11 cellular contexts compared by ENCODE assay signal in the genomic region with DNA sequence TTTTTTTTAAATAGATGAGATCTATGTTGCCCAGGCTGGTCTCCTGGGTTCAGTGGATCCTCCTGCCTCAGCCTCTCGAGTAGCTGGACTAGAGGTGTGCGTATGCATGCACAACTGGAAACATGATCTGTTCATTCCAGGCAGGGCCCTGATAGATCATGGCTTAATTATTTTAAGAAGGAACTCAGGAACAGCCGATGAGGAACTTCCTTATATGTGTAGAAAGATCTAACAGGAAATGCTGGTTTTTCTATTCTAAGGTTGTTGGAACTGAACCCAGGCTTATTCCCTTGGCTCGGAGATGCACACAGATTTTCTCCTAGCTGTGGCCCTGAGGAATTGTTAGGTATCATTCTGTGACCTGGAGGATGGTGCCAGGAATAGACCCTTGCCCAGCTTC. TPM values are rescaled to one million over a fixed set of nuclear protein-coding genes. Genes with fewer than 3 reads are reported as not detected.
DNase-seq lines count a peak whose midpoint lies in the region; ATAC-seq and TF ChIP-seq lines count a peak whose summit lies in the region.
"Had no signal": no experiment of that assay in that cellular context is flagged by ENCODE, and none has a peak within 500 bp of the region (broad histone marks: within the 10 kb centered on the region; RNA-seq: fewer than 3 reads in every experiment).

No MANE protein-coding gene starts in this region.

- intact Hi-C loops in right lobe of liver (cut with DNase I): no loop called here

- H3K27me3 ChIP-seq in right lobe of liver: no peaks in the 10 kb centered on the region
- no peaks in the 10 kb centered on the region for H3K27me3 ChIP-seq in thoracic aorta (replicated peaks; ENCODE audit: insufficient read depth)

- no peak overlapping the region for H3K4me3 ChIP-seq in right lobe of liver
- H3K4me3 ChIP-seq in thoracic aorta: peak overlapping the region; percentile 6
- H3K4me3 ChIP-seq: A549 had no signal

- peaks cover 0 to 4% (median 0%) of the 10 kb centered on the region in 4 donors for H3K36me3 ChIP-seq in right lobe of liver
- H3K36me3 ChIP-seq in thoracic aorta: no peaks in the 10 kb centered on the region

- WGBS in right lobe of liver (ENCODE audit: insufficient coverage, low coverage, low lambda C conversion rate, missing lambda C conversion rate): 31% methylated on average over 4 of the region's 4 CpGs

- TF ChIP-seq POLR2A in right lobe of liver (IDR thresholded peaks at IDR 0.05): no peak

- ATAC-seq in right lobe of liver: peak; percentile 20 to 38 (median 32)
- ATAC-seq in thoracic aorta (ENCODE audit: insufficient number of reproducible peaks, low FRiP score, low read depth): peak; percentile 55

- H3K9me3 ChIP-seq in right lobe of liver: no peaks in the 10 kb centered on the region
- no peaks in the 10 kb centered on the region for H3K9me3 ChIP-seq in thoracic aorta

- peak overlapping the region; percentile 72 for H3K27ac ChIP-seq in angular gyrus (ENCODE audit: low read depth, low read length)
- peak overlapping the region; percentile 40 to 73 (median 55) for H3K27ac ChIP-seq in right lobe of liver
- peak overlapping the region; percentile 62 to 74 for H3K27ac ChIP-seq in thoracic aorta
- H3K27ac ChIP-seq: A549 had no signal

- peak; percentile 34 for DNase-seq in NCI-H146 (lab: John Stamatoyannopoulos, UW)
- no peak for DNase-seq in NCI-H146 treated with DMSO at 0.1 percent for 48 hours (lab: John Stamatoyannopoulos, UW; ENCODE audit: unreplicated experiment)
- DNase-seq in right lobe of liver: no peak
- no peak for DNase-seq in thoracic aorta (ENCODE audit: low spot score)
- no peak for DNase-seq in NCI-H1436 (lab: John Stamatoyannopoulos, UW)
- DNase-seq in cerebellar nuclear complex (lab: John Stamatoyannopoulos, UW): no peak
- no peak for DNase-seq in mesenteric fat pad (ENCODE audit: low spot score)
- DNase-seq: effector CD4-positive, alpha-beta T cell; MM.1S had no signal

- H3K4me1 ChIP-seq in right lobe of liver (peaks cover 0 to 36% (median 16%) of the 10 kb centered on the region in 4 donors), thoracic aorta (ENCODE audit: control insufficient read depth in 1 of 2, low read depth in 2 of 2) (peaks cover 37 to 48% of the 10 kb centered on the region in 2 donors)

- TF ChIP-seq CTCF in right lobe of liver (IDR thresholded peaks at IDR 0.05) (no peak), thoracic aorta (IDR thresholded peaks at IDR 0.05) (no peak)

RNA-seq across cellular contexts. Expression of a gene that starts 32.4 kb away (rescaled TPM):
- total RNA-seq in right lobe of liver: 10 to 100 TPM; 16.3 to 26.4 (median 24.2) TPM
- 10 to 100 TPM; 49.4 to 50.0 TPM for total RNA-seq in thoracic aorta
- 69.2 TPM for total RNA-seq in mesenteric fat pad

RNA-seq across cellular contexts. Expression of a gene that starts 58.1 kb away (rescaled TPM):
- total RNA-seq in right lobe of liver (10 to 100 TPM in 5 of 6 experiments, 1 to 10 TPM in 1; 8.5 to 34.7 (median 22.0) TPM), thoracic aorta (100 to 1,000 TPM in 1 of 2 donors, 10 to 100 TPM in 1; 81.3 to 175 TPM), mesenteric fat pad (45.4 TPM)
